Comparison of ENCODE assay signal across 8 cellular contexts in genomic region chr11:111879637-111879960, GRCh38. TPM values are rescaled to one million over a fixed set of nuclear protein-coding genes. Genes with fewer than 3 reads are reported as not detected.
DNase-seq lines count a peak whose midpoint lies in the region; ATAC-seq and TF ChIP-seq lines count a peak whose summit lies in the region.

No MANE protein-coding gene starts in this region.

- H2BK12ac ChIP-seq in mesenchymal stem cell (ENCODE audit: low read length in 2 of 2) = no peak overlapping the region

- H3K36me3 ChIP-seq in mesenchymal stem cell (ENCODE audit: control insufficient read depth in 1 of 2, insufficient read depth in 2 of 2, low read depth in 1 of 2, low read length in 2 of 2) = peaks cover 0 to 25% of the 10 kb centered on the region in 2 experiments

- intact Hi-C loops in MCF 10A (cut with micrococcal nuclease) = loop anchor here (1.0 to 10.0 kb wide), 9 partner anchors 39 to 285 kb away; partner anchors contain the start of genes C11orf52, DLAT, IL18 and NKAPD1

- H3K9me3 Mint-ChIP-seq in MCF 10A (ENCODE audit: unreplicated experiment) = no peaks in the 10 kb centered on the region

- no peak overlapping the region for H3K18ac ChIP-seq in mesenchymal stem cell (ENCODE audit: low read depth in 1 of 2, low read length in 2 of 2)

- H3K4ac ChIP-seq in mesenchymal stem cell (ENCODE audit: low read depth in 1 of 2, low read length in 2 of 2) = peak overlapping the region; percentile 2 to 63

- H2AK5ac ChIP-seq in mesenchymal stem cell (ENCODE audit: low read length, severe bottlenecking) = no peak overlapping the region

- TF ChIP-seq CTCF in MCF 10A (IDR thresholded peaks at IDR 0.05; ENCODE audit: unreplicated experiment) = no peak

- CTCF ChIA-PET in MCF 10A (lab: Yijun Ruan, JAX) = interaction anchor here (0.8 to 5.1 kb wide), 5 partner anchors 9 to 102 kb away, joined by 3 to 22 read pairs (median 5); partner anchors contain the start of gene ALG9

- H3K27ac ChIP-seq in mesenchymal stem cell (ENCODE audit: low read length, poor library complexity, severe bottlenecking) = peak overlapping the region; percentile 69

- DNase-seq in AG08395 (ENCODE audit: low spot score) (peak; percentile 5), MCF 10A (ENCODE audit: unreplicated experiment) (no peak), mesenchymal stem cell (no peak), HT-29 (ENCODE audit: low spot score) (no peak), NCI-H128 (lab: John Stamatoyannopoulos, UW; ENCODE audit: unreplicated experiment) (no peak), ecto neural progenitor cell (ENCODE audit: low spot score) (no peak)

- peak overlapping the region; percentile 96 for H3K9ac ChIP-seq in mesenchymal stem cell (ENCODE audit: low read length)

- H2BK5ac ChIP-seq in mesenchymal stem cell (ENCODE audit: low read depth, low read length, poor library complexity, severe bottlenecking) = no peak overlapping the region

- peak overlapping the region; percentile 97 for H3K27ac Mint-ChIP-seq in MCF 10A (ENCODE audit: low read depth, unreplicated experiment)

- H2BK120ac ChIP-seq in mesenchymal stem cell (ENCODE audit: low read depth, low read length) = peak overlapping the region; percentile 22

- peak overlapping the region in 1 of 2 experiments; percentile 98 for H3K4me3 ChIP-seq in mesenchymal stem cell (ENCODE audit: insufficient read depth in 1 of 2, low read depth in 1 of 2, low read length in 2 of 2)

- peaks cover 6% of the 10 kb centered on the region for H3K4me1 Mint-ChIP-seq in MCF 10A (ENCODE audit: insufficient read depth, unreplicated experiment)

- no peak overlapping the region for H3K14ac ChIP-seq in mesenchymal stem cell (ENCODE audit: low read length in 2 of 2)

- no peak overlapping the region for H3K23ac ChIP-seq in mesenchymal stem cell (ENCODE audit: low read length in 2 of 2)

- no peaks in the 10 kb centered on the region for H3K27me3 Mint-ChIP-seq in MCF 10A (ENCODE audit: insufficient read depth, unreplicated experiment)

- peak overlapping the region; percentile 49 for H2AFZ ChIP-seq in mesenchymal stem cell (ENCODE audit: low read depth, low read length)

- WGBS in mesenchymal stem cell = 63% methylated on average over 6 of the region's 6 CpGs

- H3K79me1 ChIP-seq in mesenchymal stem cell (replicated peaks; ENCODE audit: low read length, poor library complexity, severe bottlenecking) = no peaks in the 10 kb centered on the region

- no peaks in the 10 kb centered on the region for H3K27me3 ChIP-seq in mesenchymal stem cell (ENCODE audit: control insufficient read depth in 1 of 2, insufficient read depth in 1 of 2, low read length in 2 of 2)

- H4K8ac ChIP-seq in mesenchymal stem cell (ENCODE audit: low read length) = peak overlapping the region; percentile 79

- H4K91ac ChIP-seq in mesenchymal stem cell (ENCODE audit: low read length) = peak overlapping the region; percentile 16

- ATAC-seq in HG03039 (IDR thresholded peaks at IDR 0.05; ENCODE audit: unreplicated experiment) = peak; percentile 1
- ATAC-seq in HG03095 (IDR thresholded peaks at IDR 0.05; ENCODE audit: unreplicated experiment) = no peak

- H2BK15ac ChIP-seq in mesenchymal stem cell (ENCODE audit: low read depth, poor library complexity, severe bottlenecking) = no peak overlapping the region

- peak overlapping the region; percentile 46 for H3K4me2 ChIP-seq in mesenchymal stem cell (ENCODE audit: low read length, poor library complexity, severe bottlenecking)

- POLR2A ChIA-PET in MCF 10A (lab: Yijun Ruan, JAX) = interaction anchor here (0.7 to 5.0 kb wide), 14 partner anchors 9 to 146 kb away, joined by 3 to 41 read pairs (median 6); partner anchors contain the start of genes ALG9, C11orf52, CRYAB and DLAT

- peak overlapping the region; percentile 95 for H3K4me3 Mint-ChIP-seq in MCF 10A (ENCODE audit: unreplicated experiment)

- H3K4me1 ChIP-seq in mesenchymal stem cell (ENCODE audit: control insufficient read depth, insufficient read depth, low read depth, low read length) = no peaks in the 10 kb centered on the region

- H3K9me3 ChIP-seq in mesenchymal stem cell (ENCODE audit: control insufficient read depth, low read length) = no peaks in the 10 kb centered on the region

- BruUV-seq in MCF 10A (replicated peaks; lab: Mats Ljungman, UMichigan) = TSS peak; percentile 87

- H3K36me3 Mint-ChIP-seq in MCF 10A (ENCODE audit: insufficient read depth, unreplicated experiment) = peaks cover 36% of the 10 kb centered on the region

RNA-seq across cellular contexts. Expression of gene CFAP68, which starts 0.3 kb away (rescaled TPM):
- 33.6 and 38.3 TPM in 2 replicates for total RNA-seq in MCF 10A (2022)
- polyA plus RNA-seq in mesenchymal stem cell (2013, experiment 1 of 2) = 14.6 TPM
- polyA plus RNA-seq in mesenchymal stem cell (2013, experiment 2 of 2) = 13.8 TPM
- total RNA-seq in HT-29 (2014; rRNA removed; shearing (Covaris generic)) = 8.8 and 11.9 TPM in 2 replicates

RNA-seq across cellular contexts. Expression of gene FDXACB1, which starts 0.6 kb away (rescaled TPM):
- 0.79 and 1.0 TPM in 2 replicates for total RNA-seq in MCF 10A (2022)
- 1.0 TPM for polyA plus RNA-seq in mesenchymal stem cell (2013, experiment 1 of 2)
- 0.95 TPM for polyA plus RNA-seq in mesenchymal stem cell (2013, experiment 2 of 2)
- 1.8 and 3.1 TPM in 2 replicates for total RNA-seq in HT-29 (2014; rRNA removed; shearing (Covaris generic))

RNA-seq across cellular contexts. Expression of gene ALG9, which starts 8.2 kb away (rescaled TPM):
- total RNA-seq in MCF 10A (2022) = 28.8 and 31.2 TPM in 2 replicates
- polyA plus RNA-seq in mesenchymal stem cell (2013, experiment 1 of 2) = 42.4 TPM
- polyA plus RNA-seq in mesenchymal stem cell (2013, experiment 2 of 2) = 43.8 TPM
- total RNA-seq in HT-29 (2014; rRNA removed; shearing (Covaris generic)) = 16.5 and 23.9 TPM in 2 replicates

RNA-seq across cellular contexts. Expression of gene CRYAB, which starts 32.0 kb away (rescaled TPM):
- 1.2 and 2.5 TPM in 2 replicates for total RNA-seq in MCF 10A (2022)
- 9.0 TPM for polyA plus RNA-seq in mesenchymal stem cell (2013, experiment 1 of 2)
- polyA plus RNA-seq in mesenchymal stem cell (2013, experiment 2 of 2) = 9.8 TPM
- not detected in 2 replicates for total RNA-seq in HT-29 (2014; rRNA removed; shearing (Covaris generic))

RNA-seq across cellular contexts. Expression of gene HSPB2, which starts 32.9 kb away (rescaled TPM):
- 0.23 TPM in 1 of 2 replicates, not detected in the other for total RNA-seq in MCF 10A (2022)
- 0.10 TPM for polyA plus RNA-seq in mesenchymal stem cell (2013, experiment 1 of 2)
- not detected for polyA plus RNA-seq in mesenchymal stem cell (2013, experiment 2 of 2)
- total RNA-seq in HT-29 (2014; rRNA removed; shearing (Covaris generic)) = not detected in 2 replicates
